29 cellular contexts compared by ENCODE assay signal in genomic region chr10:122464575-122464974, GRCh38. TPM values are rescaled to one million over a fixed set of nuclear protein-coding genes. Genes with fewer than 3 reads are reported as not detected.
DNase-seq lines count a peak whose midpoint lies in the region; ATAC-seq and TF ChIP-seq lines count a peak whose summit lies in the region.
"Had no signal": no experiment of that assay in that cellular context is flagged by ENCODE, and none has a peak within 500 bp of the region (broad histone marks: within the 10 kb centered on the region; RNA-seq: fewer than 3 reads in every experiment).

No MANE protein-coding gene starts in this region.

- H2BK120ac ChIP-seq in mesenchymal stem cell (ENCODE audit: low read depth, low read length): no peak overlapping the region

- no peak overlapping the region for H2BK5ac ChIP-seq in mesenchymal stem cell (ENCODE audit: low read depth, low read length, poor library complexity, severe bottlenecking)

- no peaks in the 10 kb centered on the region for H4K20me1 ChIP-seq in mammary epithelial cell (ENCODE audit: insufficient read depth, low read length)
- H4K20me1 ChIP-seq: BLaER1 had no signal

- dilution Hi-C loops in mammary epithelial cell (cut with HindIII; ENCODE audit: low sequenced_read_pairs): no loop called here

- H3K4me3 ChIP-seq in heart left ventricle (no peak overlapping the region), left ventricle myocardium inferior (no peak overlapping the region), mammary epithelial cell (replicated peaks in 1 of 3; ENCODE audit: insufficient read depth in 1 of 3, low read depth in 2 of 3, low read length in 3 of 3) (peak overlapping the region in 1 of 3 experiments; percentile 99), mesenchymal stem cell (ENCODE audit: insufficient read depth in 1 of 2, low read depth in 1 of 2, low read length in 2 of 2) (peak overlapping the region in 1 of 2 experiments; percentile 95), thyroid gland (replicated peaks in 1 of 3) (no peak overlapping the region)
- H3K4me3 ChIP-seq: BLaER1, HAP-1 had no signal

- 58 to 69% (median 66%) methylated on average over 12 of the region's 12 CpGs for WGBS in heart left ventricle, 4 donors
- WGBS in mammary epithelial cell (ENCODE audit: low coverage, missing lambda C conversion rate): 97% methylated on average over 11 of the region's 12 CpGs
- WGBS in mesenchymal stem cell: 97% methylated on average over 12 of the region's 12 CpGs
- 89% methylated on average over 12 of the region's 12 CpGs for WGBS in thyroid gland, 2 donors

- no peak overlapping the region for H3K18ac ChIP-seq in mesenchymal stem cell (ENCODE audit: low read depth in 1 of 2, low read length in 2 of 2)

- H3K9ac ChIP-seq in mammary epithelial cell (ENCODE audit: insufficient read depth, low read length): no peak overlapping the region
- H3K9ac ChIP-seq in mesenchymal stem cell (ENCODE audit: low read length): peak overlapping the region; percentile 93
- H3K9ac ChIP-seq: BLaER1 had no signal

- no peak overlapping the region for H4K8ac ChIP-seq in mesenchymal stem cell (ENCODE audit: low read length)

- BruUV-seq in mammary epithelial cell (replicated peaks; lab: Mats Ljungman, UMichigan): no TSS peak

- H2AK5ac ChIP-seq in mesenchymal stem cell (ENCODE audit: low read length, severe bottlenecking): no peak overlapping the region

- peaks cover 19% of the 10 kb centered on the region for H3K79me1 ChIP-seq in mesenchymal stem cell (replicated peaks; ENCODE audit: low read length, poor library complexity, severe bottlenecking)

- TF ChIP-seq POLR2A in heart left ventricle (IDR thresholded peaks at IDR 0.05): no peak
- TF ChIP-seq POLR2A in thyroid gland (IDR thresholded peaks at IDR 0.05): no peak

- no peak for TF ChIP-seq CTCF in heart left ventricle (IDR thresholded peaks at IDR 0.05)
- no peak for TF ChIP-seq CTCF in left ventricle myocardium inferior (IDR thresholded peaks at IDR 0.05; ENCODE audit: borderline replicate concordance)
- no peak for TF ChIP-seq CTCF in mammary epithelial cell (conservative IDR thresholded peaks at IDR 0.05 in 1 of 2, IDR thresholded peaks at IDR 0.05 in 1 of 2; ENCODE audit: extremely low read depth in 1 of 2, insufficient read depth in 1 of 2, low read depth in 1 of 2, low read length in 2 of 2)
- no peak for TF ChIP-seq CTCF in thyroid gland (IDR thresholded peaks at IDR 0.05)

- peaks cover 76% of the 10 kb centered on the region for H3K79me2 ChIP-seq in mammary epithelial cell (ENCODE audit: insufficient read depth, low read length)

- H3K27me3 ChIP-seq in heart left ventricle: peaks cover 0 to 28% (median 0%) of the 10 kb centered on the region in 9 donors
- H3K27me3 ChIP-seq in left ventricle myocardium inferior (ENCODE audit: low read depth): no peaks in the 10 kb centered on the region
- H3K27me3 ChIP-seq in mammary epithelial cell (ENCODE audit: insufficient read depth, low read length): no peaks in the 10 kb centered on the region
- peaks cover 0 to 6% of the 10 kb centered on the region in 2 experiments for H3K27me3 ChIP-seq in mesenchymal stem cell (ENCODE audit: control insufficient read depth in 1 of 2, insufficient read depth in 1 of 2, low read length in 2 of 2)
- H3K27me3 ChIP-seq in thyroid gland: no peaks in the 10 kb centered on the region
- H3K27me3 ChIP-seq: BLaER1 had no signal

- H3K4me1 ChIP-seq in heart left ventricle: peaks cover 0 to 59% (median 35%) of the 10 kb centered on the region in 12 donors
- peaks cover 65% of the 10 kb centered on the region for H3K4me1 ChIP-seq in left ventricle myocardium inferior
- H3K4me1 ChIP-seq in mammary epithelial cell (ENCODE audit: insufficient read depth, low read length): peaks cover 52% of the 10 kb centered on the region
- H3K4me1 ChIP-seq in mesenchymal stem cell (ENCODE audit: control insufficient read depth, insufficient read depth, low read depth, low read length): peaks cover 23% of the 10 kb centered on the region
- peaks cover under 1 to 13% of the 10 kb centered on the region in 2 donors for H3K4me1 ChIP-seq in thyroid gland
- H3K4me1 ChIP-seq: BLaER1 had no signal

- intact Hi-C loops in heart left ventricle (cut with DNase I) (loop anchor here in 5 of 10 donors (5.0 to 10.0 kb wide), 2 partner anchors 33 to 100 kb away; partner anchors contain the start of gene DMBT1 (in 2 of the 5)), left ventricle myocardium inferior (cut with micrococcal nuclease) (no loop called here), mammary epithelial cell (cut with micrococcal nuclease) (loop anchor here (5.0 kb wide), 1 partner anchor 83 kb away; no protein-coding TSS in a partner anchor), thyroid gland (cut with DNase I) (no loop called here)

- H2AFZ ChIP-seq in mammary epithelial cell (ENCODE audit: low read depth, low read length) (no peak overlapping the region), mesenchymal stem cell (ENCODE audit: low read depth, low read length) (no peak overlapping the region)

- no peak overlapping the region for H3K23ac ChIP-seq in mesenchymal stem cell (ENCODE audit: low read length in 2 of 2)

- H3K36me3 ChIP-seq in heart left ventricle (peaks cover 0 to 8% (median 0%) of the 10 kb centered on the region in 9 donors), left ventricle myocardium inferior (no peaks in the 10 kb centered on the region), mammary epithelial cell (ENCODE audit: insufficient read depth, low read length) (peaks cover 15% of the 10 kb centered on the region), mesenchymal stem cell (ENCODE audit: control insufficient read depth in 1 of 2, insufficient read depth in 2 of 2, low read depth in 1 of 2, low read length in 2 of 2) (peaks cover 3 to 31% of the 10 kb centered on the region in 2 experiments), thyroid gland (no peaks in the 10 kb centered on the region)
- H3K36me3 ChIP-seq: BLaER1, HAP-1 had no signal

- in situ Hi-C loops in mammary epithelial cell (cut with MboI; ENCODE audit: low sequenced_read_pairs in 2 of 2): loop anchor here in 1 of 2 donors (10.0 kb wide), 1 partner anchor 100 kb away; the partner anchor contains the start of gene DMBT1

- CTCF ChIA-PET in mammary epithelial cell (lab: Charles Lee; ENCODE audit: low non-redundant PET): no interaction called here

- peak overlapping the region in 1 of 2 experiments; percentile 33 for H2BK12ac ChIP-seq in mesenchymal stem cell (ENCODE audit: low read length in 2 of 2)

- no peak overlapping the region for H4K91ac ChIP-seq in mesenchymal stem cell (ENCODE audit: low read length)

- DNase-seq in heart left ventricle (peak in 2 of 5 donors; percentile 39 to 73), left ventricle myocardium inferior (no peak), mammary epithelial cell (no peak), mesenchymal stem cell (no peak), substantia nigra (lab: John Stamatoyannopoulos, UW) (peak in 20 of 49 donors; percentile 32 to 62 (median 46)), thyroid gland (no peak)
- no peak for DNase-seq in stimulated activated naive CD4-positive, alpha-beta T cell treated with Interleukin-2 at 50 U/mL for 16 hours (lab: John Stamatoyannopoulos, UW)
- DNase-seq: activated CD4-positive, alpha-beta T cell treated with anti-CD3 and anti-CD28 coated beads for 36 hours; activated CD8-positive, alpha-beta T cell treated with anti-CD3 and anti-CD28 coated beads, Interleukin-2, amount 10 ng/mL, durations not matched to agents 7 days and 5 days; activated gamma-delta T cell; activated T-cell treated with anti-CD3 and anti-CD28 coated beads, Interleukin-2, amount 50 U/mL, for 24 hours; DMS79 treated with DMSO at 0.1 percent for 48 hours; kidney glomerular epithelial cell; mesendoderm; naive thymus-derived CD4-positive, alpha-beta T cell; NCI-H1105; NCI-H1930; NCI-H526; occipital lobe; small intestine; stimulated activated CD4-positive, alpha-beta T cell treated with anti-CD3 and anti-CD28 coated beads, Interleukin-2, amount 100 ng/mL, for 24 hours had no signal

- H3K4ac ChIP-seq in mesenchymal stem cell (ENCODE audit: low read depth in 1 of 2, low read length in 2 of 2): peak overlapping the region in 1 of 2 experiments; percentile 7

- peak overlapping the region; percentile 86 for H3K4me2 ChIP-seq in mammary epithelial cell (ENCODE audit: insufficient read depth, low read depth, low read length)
- H3K4me2 ChIP-seq in mesenchymal stem cell (ENCODE audit: low read length, poor library complexity, severe bottlenecking): no peak overlapping the region
- H3K4me2 ChIP-seq: BLaER1 had no signal

- no peaks in the 10 kb centered on the region for H3K9me3 ChIP-seq in heart left ventricle
- no peaks in the 10 kb centered on the region for H3K9me3 ChIP-seq in left ventricle myocardium inferior (replicated peaks)
- H3K9me3 ChIP-seq in mammary epithelial cell (replicated peaks; ENCODE audit: insufficient read depth, low read length): no peaks in the 10 kb centered on the region
- H3K9me3 ChIP-seq in mesenchymal stem cell (ENCODE audit: control insufficient read depth, low read length): no peaks in the 10 kb centered on the region
- no peaks in the 10 kb centered on the region for H3K9me3 ChIP-seq in thyroid gland
- H3K9me3 ChIP-seq: HAP-1 had no signal

- ATAC-seq in heart left ventricle: peak; percentile 27 to 57 (median 48)
- no peak for ATAC-seq in HG03432 (IDR thresholded peaks at IDR 0.05; ENCODE audit: unreplicated experiment)
- ATAC-seq: activated CD4-positive, alpha-beta T cell treated with anti-CD3 and anti-CD28 coated beads for 36 hours; activated CD8-positive, alpha-beta T cell treated with anti-CD3 and anti-CD28 coated beads, Interleukin-2, amount 10 ng/mL, durations not matched to agents 7 days and 5 days; naive thymus-derived CD4-positive, alpha-beta T cell had no signal

- no peak overlapping the region for H3K14ac ChIP-seq in mesenchymal stem cell (ENCODE audit: low read length in 2 of 2)

- no peak overlapping the region for H2BK15ac ChIP-seq in mesenchymal stem cell (ENCODE audit: low read depth, poor library complexity, severe bottlenecking)

- H3K27ac ChIP-seq in heart left ventricle: no peak overlapping the region
- no peak overlapping the region for H3K27ac ChIP-seq in left ventricle myocardium inferior (replicated peaks)
- no peak overlapping the region for H3K27ac ChIP-seq in mammary epithelial cell (ENCODE audit: insufficient read depth, low read depth, low read length)
- no peak overlapping the region for H3K27ac ChIP-seq in mesenchymal stem cell (ENCODE audit: low read length, poor library complexity, severe bottlenecking)
- peak overlapping the region; percentile 92 for H3K27ac ChIP-seq in substantia nigra (ENCODE audit: low read depth, low read length, poor library complexity, severe bottlenecking)
- H3K27ac ChIP-seq in thyroid gland: no peak overlapping the region
- H3K27ac ChIP-seq: BLaER1, epithelial cell of prostate had no signal

RNA-seq across cellular contexts. Expression of gene HTRA1, which starts 3.2 kb away (rescaled TPM):
- total RNA-seq in heart left ventricle: 100 to 1,000 TPM in 3 of 9 donors, 10 to 100 TPM in 6; 35.7 to 153 (median 57.6) TPM
- 10 to 100 TPM; 30.5 to 34.9 TPM for polyA plus RNA-seq in heart left ventricle
- 62.6 TPM for total RNA-seq in left ventricle myocardium inferior
- total RNA-seq in mammary epithelial cell: 100 to 1,000 TPM; 179 to 311 TPM
- polyA plus RNA-seq in mammary epithelial cell: 615 TPM
- 271 TPM for polyA minus RNA-seq in mammary epithelial cell
- polyA plus RNA-seq in mesenchymal stem cell (2013, experiment 1 of 2): 204 TPM
- polyA plus RNA-seq in mesenchymal stem cell (2013, experiment 2 of 2): 204 TPM
- total RNA-seq in thyroid gland: 10 to 100 TPM; 37.1 to 99.4 (median 68.2) TPM
- total RNA-seq: activated CD4-positive, alpha-beta T cell treated with anti-CD3 and anti-CD28 coated beads for 36 hours; activated CD8-positive, alpha-beta T cell treated with anti-CD3 and anti-CD28 coated beads, Interleukin-2, amount 10 ng/mL, durations not matched to agents 7 days and 5 days; T-helper 2 cell treated with Interferon-gamma antibody and Interleukin-4, amounts not matched to agents 100 ng/mL and 5 ng/mL, for 36 hours had no signal
- polyA plus RNA-seq: naive thymus-derived CD4-positive, alpha-beta T cell had no signal

RNA-seq across cellular contexts. Expression of gene ARMS2, which starts 10.1 kb away (rescaled TPM):
- total RNA-seq in heart left ventricle (1 to 10 TPM in 2 of 9 donors, under 1 TPM in 1, not detected in 6; 0.87 to 1.5 (median 1.2) TPM), left ventricle myocardium inferior (0.27 TPM), mammary epithelial cell (under 1 TPM in 1 of 2 donors, not detected in 1; 0.17 TPM), thyroid gland (not detected)
- polyA plus RNA-seq in heart left ventricle (not detected), mammary epithelial cell (not detected)
- polyA minus RNA-seq in mammary epithelial cell: not detected
- not detected for polyA plus RNA-seq in mesenchymal stem cell (2013, experiment 1 of 2)
- polyA plus RNA-seq in mesenchymal stem cell (2013, experiment 2 of 2): not detected
- total RNA-seq: activated CD4-positive, alpha-beta T cell treated with anti-CD3 and anti-CD28 coated beads for 36 hours; activated CD8-positive, alpha-beta T cell treated with anti-CD3 and anti-CD28 coated beads, Interleukin-2, amount 10 ng/mL, durations not matched to agents 7 days and 5 days; cerebellum; naive thymus-derived CD4-positive, alpha-beta T cell; occipital lobe; T-helper 2 cell treated with Interferon-gamma antibody and Interleukin-4, amounts not matched to agents 100 ng/mL and 5 ng/mL, for 36 hours; urinary bladder had no signal
- polyA plus RNA-seq: AG04450; naive thymus-derived CD4-positive, alpha-beta T cell; small intestine; urinary bladder had no signal
